Comparison of ENCODE assay signal across 10 cellular contexts in the genomic region with DNA sequence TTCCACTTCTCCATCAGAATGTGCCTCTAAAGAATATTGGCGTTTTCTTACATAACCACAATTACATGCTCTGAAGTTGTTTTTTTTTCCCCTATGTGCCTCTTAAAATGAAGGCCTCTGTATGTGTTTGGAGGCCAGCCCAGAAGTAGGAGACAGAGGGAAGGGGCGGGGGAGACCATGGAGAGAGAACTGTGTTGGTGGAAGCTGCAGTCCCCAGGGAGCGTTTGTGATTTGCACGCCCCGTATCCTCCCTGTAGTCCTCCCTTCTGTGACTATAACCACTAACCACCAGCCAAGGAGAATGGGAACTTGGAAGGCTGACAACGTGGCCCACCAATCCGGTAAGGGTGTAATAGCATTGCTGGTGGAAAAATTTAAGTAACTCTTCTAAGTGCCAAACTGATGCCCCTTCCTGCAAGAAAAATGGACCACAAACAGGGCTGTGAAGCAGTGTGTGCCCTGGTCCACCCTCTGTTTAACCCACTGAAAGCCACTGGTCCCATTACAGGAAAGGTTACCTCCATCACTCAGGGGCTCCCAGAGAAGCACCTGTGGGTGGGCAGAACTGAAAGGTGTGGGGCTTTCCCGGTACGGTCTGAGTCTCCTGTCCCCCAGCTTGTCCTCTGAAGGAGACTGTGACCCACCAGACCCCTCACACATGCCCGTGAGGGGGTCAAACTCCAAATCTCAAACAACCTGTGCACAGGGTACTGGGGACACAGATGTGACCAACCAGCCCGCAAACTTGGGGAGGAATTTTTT. TPM values are rescaled to one million over a fixed set of nuclear protein-coding genes. Genes with fewer than 3 reads are reported as not detected.
DNase-seq lines count a peak whose midpoint lies in the region; ATAC-seq and TF ChIP-seq lines count a peak whose summit lies in the region.
"Had no signal": no experiment of that assay in that cellular context is flagged by ENCODE, and none has a peak within 500 bp of the region (broad histone marks: within the 10 kb centered on the region; RNA-seq: fewer than 3 reads in every experiment).

No MANE protein-coding gene starts in this region.

- TF ChIP-seq CTCF in CD4-positive, alpha-beta T cell (IDR thresholded peaks at IDR 0.05) = no peak
- TF ChIP-seq CTCF in testis (IDR thresholded peaks at IDR 0.05) = no peak

- no peak overlapping the region for H3K4me3 ChIP-seq in testis
- H3K4me3 ChIP-seq: lung had no signal

- no peaks in the 10 kb centered on the region for H3K9me3 ChIP-seq in CD4-positive, alpha-beta T cell (ENCODE audit: control insufficient read depth, low read length)
- H3K9me3 ChIP-seq in testis = no peaks in the 10 kb centered on the region

- H3K27me3 ChIP-seq in CD4-positive, alpha-beta T cell (ENCODE audit: control insufficient read depth, insufficient read depth, low read length) = no peaks in the 10 kb centered on the region
- no peaks in the 10 kb centered on the region for H3K27me3 ChIP-seq in testis

- DNase-seq in CD4-positive, alpha-beta T cell = no peak
- DNase-seq in SK-MEL-5 (ENCODE audit: low read depth, low spot score) (peak; percentile 16), foreskin melanocyte (peak; percentile 20), AG20443 (ENCODE audit: low spot score) (no peak), OCI-M2 (lab: John Stamatoyannopoulos, UW; ENCODE audit: unreplicated experiment) (no peak), SHP77 treated with DMSO at 0.1 percent for 48 hours (lab: John Stamatoyannopoulos, UW) (no peak), testis (no peak)
- DNase-seq: HCEC 1CT had no signal

- POLR2A ChIA-PET in CD4-positive, alpha-beta T cell (lab: Charles Lee) = no interaction called here

- CTCF ChIA-PET in CD4-positive, alpha-beta T cell (lab: Charles Lee) = no interaction called here

- intact Hi-C loops in CD4-positive, alpha-beta T cell (cut with DNase I, micrococcal nuclease) = no loop called here
- intact Hi-C loops in testis (cut with DNase I; ENCODE audit: low total_unique reads) = no loop called here

- no peak for TF ChIP-seq POLR2A in testis (IDR thresholded peaks at IDR 0.05)

- no peaks in the 10 kb centered on the region for H3K27me3 Mint-ChIP-seq in CD4-positive, alpha-beta T cell

- no peak overlapping the region for H3K27ac ChIP-seq in CD4-positive, alpha-beta T cell (ENCODE audit: low read depth, low read length)
- H3K27ac ChIP-seq in testis = no peak overlapping the region

- H3K36me3 ChIP-seq in testis (ENCODE audit: low read depth, missing control alignments) = no peaks in the 10 kb centered on the region

- peak overlapping the region; percentile 67 for H3K4me3 Mint-ChIP-seq in CD4-positive, alpha-beta T cell

- H3K4me1 ChIP-seq in testis = peaks cover 5% of the 10 kb centered on the region

- peak overlapping the region; percentile 96 for H3K27ac Mint-ChIP-seq in CD4-positive, alpha-beta T cell

- H3K4me1 Mint-ChIP-seq in CD4-positive, alpha-beta T cell (ENCODE audit: low read depth) = peaks cover 99% of the 10 kb centered on the region

- no peak for ATAC-seq in CD4-positive, alpha-beta T cell (ENCODE audit: poor library complexity)
- ATAC-seq in HG02885 (IDR thresholded peaks at IDR 0.05; ENCODE audit: poor library complexity, unreplicated experiment) = peak; percentile 43

- in situ Hi-C loops in SK-MEL-5 (cut with HindIII; ENCODE audit: low pct_unique_long_range_greater_than_20kb, low sequenced_read_pairs) = no loop called here

- peaks cover 86% of the 10 kb centered on the region for H3K36me3 Mint-ChIP-seq in CD4-positive, alpha-beta T cell (ENCODE audit: low read depth)

- no peaks in the 10 kb centered on the region for H3K9me3 Mint-ChIP-seq in CD4-positive, alpha-beta T cell

- 52 to 59% methylated on average over 11 of the region's 11 CpGs for WGBS in testis, 2 donors

RNA-seq across cellular contexts. Expression of a gene that starts 36.8 kb away (rescaled TPM):
- total RNA-seq in CD4-positive, alpha-beta T cell = 100 to 1,000 TPM; 269 to 287 TPM
- total RNA-seq in SK-MEL-5 (2014; rRNA removed; shearing (Covaris generic)) = 4.6 and 6.4 TPM in 2 replicates
- polyA plus RNA-seq in SK-MEL-5 (2015; cell fraction: cytosol; rRNA removed) = 4.0 and 9.7 TPM in 2 replicates
- polyA plus RNA-seq in SK-MEL-5 (2015; cell fraction: nucleus; rRNA removed) = 3.1 and 5.9 TPM in 2 replicates
- total RNA-seq in testis = 10 to 100 TPM; 47.4 to 51.3 TPM
- polyA plus RNA-seq in testis (ENCODE audit: insufficient read depth, low read depth, low replicate concordance) = 36.5 TPM

Comparison
In these comparisons a context has a peak if more than half of its experiments do, and no peak if none do; other contexts are left out.
1. DNase-seq: peak in SK-MEL-5 (single experiment) and foreskin melanocyte (single experiment); none in CD4-positive, alpha-beta T cell (0 of 10), AG20443 (single experiment), OCI-M2 (single experiment), SHP77 treated with DMSO at 0.1 percent for 48 hours (single experiment) and testis (single experiment).
2. RNA of a gene that starts 36.8 kb away (total RNA-seq): 269 to 287 TPM in CD4-positive, alpha-beta T cell; 47.4 to 51.3 TPM in testis and 4.6 to 6.4 TPM in SK-MEL-5; every median in the first group is over 4 times any median in the second.